In genomic region chr2:47767880-47768609, GRCh38 we compare ENCODE assay signal across 8 cellular contexts. TPM values are rescaled to one million over a fixed set of nuclear protein-coding genes. Genes with fewer than 3 reads are reported as not detected.
DNase-seq lines count a peak whose midpoint lies in the region; ATAC-seq and TF ChIP-seq lines count a peak whose summit lies in the region.

No MANE protein-coding gene starts in this region.

- peak overlapping the region; percentile 57 for H3K27ac Mint-ChIP-seq in activated B cell treated with CpG ODN at 0.5 μM for 24 hours

- H3K9me3 Mint-ChIP-seq in activated B cell treated with CpG ODN at 0.5 μM for 24 hours, result no peaks in the 10 kb centered on the region

- intact Hi-C loops in activated B cell treated with CpG ODN at 0.5 μM for 24 hours (cut with micrococcal nuclease) (loop anchor here (1.0 kb wide), 6 partner anchors 44 to 433 kb away; no protein-coding TSS in a partner anchor), left colon (cut with DNase I, micrococcal nuclease) (loop anchor here (5.0 to 10.0 kb wide), 3 partner anchors 331 to 433 kb away; no protein-coding TSS in a partner anchor)

- H3K4me1 Mint-ChIP-seq in activated B cell treated with CpG ODN at 0.5 μM for 24 hours, result peaks cover 6% of the 10 kb centered on the region

- ATAC-seq in GM19328 (IDR thresholded peaks at IDR 0.05; ENCODE audit: unreplicated experiment) (peak; percentile 72), activated B cell treated with CpG ODN at 0.5 μM for 24 hours (ENCODE audit: low read depth) (peak; percentile 95), left colon (peak; percentile 80), HG03342 (IDR thresholded peaks at IDR 0.05; ENCODE audit: unreplicated experiment) (no peak)

- DNase-seq in NB4 (ENCODE audit: low read depth) (peak; percentile 69), activated B cell treated with CpG ODN at 0.5 μM for 24 hours (peak; percentile 82), cardiac fibroblast (ENCODE audit: low read depth in 2 of 2) (peak; percentile 55 to 63), left colon (peak; percentile 27 to 68)
- peak; percentile 73 for DNase-seq in stimulated activated CD4-positive, alpha-beta T cell treated with anti-CD3 and anti-CD28 coated beads, Interleukin-4, amount 100 ng/mL, for 1 hour

- H3K4me3 Mint-ChIP-seq in activated B cell treated with CpG ODN at 0.5 μM for 24 hours, result peak overlapping the region; percentile 55

- H3K4me3 ChIP-seq in NB4 (ENCODE audit: low read depth, low read length) (no peak overlapping the region), cardiac fibroblast (replicated peaks in 1 of 2; ENCODE audit: low read depth in 2 of 2, low read length in 2 of 2) (no peak overlapping the region)

- POLR2A ChIA-PET in activated B cell treated with CpG ODN at 0.5 μM for 24 hours (lab: Charles Lee), result interaction anchor here (0.6 to 1.8 kb wide), 9 partner anchors 15 to 433 kb away, joined by 3 to 8 read pairs (median 4); partner anchors contain the start of gene MSH6

- H3K27ac ChIP-seq in C4-2B, result no peak overlapping the region

- no peaks in the 10 kb centered on the region for H3K27me3 Mint-ChIP-seq in activated B cell treated with CpG ODN at 0.5 μM for 24 hours

- TF ChIP-seq CTCF in C4-2B (conservative IDR thresholded peaks at IDR 0.05), result peak; percentile 91
- peak; percentile 97 for TF ChIP-seq CTCF in NB4 (IDR thresholded peaks at IDR 0.05; ENCODE audit: low read depth, low read length)
- TF ChIP-seq CTCF in activated B cell treated with CpG ODN at 0.5 μM for 24 hours (IDR thresholded peaks at IDR 0.05), result peak; percentile 97
- TF ChIP-seq CTCF in cardiac fibroblast (IDR thresholded peaks at IDR 0.05; ENCODE audit: low read depth, low read length), result peak; percentile 99

- no peaks in the 10 kb centered on the region for H3K36me3 Mint-ChIP-seq in activated B cell treated with CpG ODN at 0.5 μM for 24 hours (ENCODE audit: low read depth)

- CTCF ChIA-PET in activated B cell treated with CpG ODN at 0.5 μM for 24 hours (lab: Charles Lee), result interaction anchor here (0.7 to 4.6 kb wide), 40 partner anchors 9 to 445 kb away, joined by 3 to 77 read pairs (median 5); partner anchors contain the start of gene MSH2

- no peak for TF ChIP-seq POLR2A in NB4 (IDR thresholded peaks at IDR 0.05; ENCODE audit: extremely low read depth, insufficient read length)

RNA-seq across cellular contexts. Expression of gene MSH6, which starts 14.9 kb away (rescaled TPM):
- total RNA-seq in activated B cell treated with CpG ODN at 0.5 μM for 24 hours, result 40.6 and 42.1 TPM in 2 replicates
- total RNA-seq in left colon, result 10 to 100 TPM; 16.4 to 18.2 TPM
